8 cellular contexts compared by ENCODE assay signal in the genomic region with DNA sequence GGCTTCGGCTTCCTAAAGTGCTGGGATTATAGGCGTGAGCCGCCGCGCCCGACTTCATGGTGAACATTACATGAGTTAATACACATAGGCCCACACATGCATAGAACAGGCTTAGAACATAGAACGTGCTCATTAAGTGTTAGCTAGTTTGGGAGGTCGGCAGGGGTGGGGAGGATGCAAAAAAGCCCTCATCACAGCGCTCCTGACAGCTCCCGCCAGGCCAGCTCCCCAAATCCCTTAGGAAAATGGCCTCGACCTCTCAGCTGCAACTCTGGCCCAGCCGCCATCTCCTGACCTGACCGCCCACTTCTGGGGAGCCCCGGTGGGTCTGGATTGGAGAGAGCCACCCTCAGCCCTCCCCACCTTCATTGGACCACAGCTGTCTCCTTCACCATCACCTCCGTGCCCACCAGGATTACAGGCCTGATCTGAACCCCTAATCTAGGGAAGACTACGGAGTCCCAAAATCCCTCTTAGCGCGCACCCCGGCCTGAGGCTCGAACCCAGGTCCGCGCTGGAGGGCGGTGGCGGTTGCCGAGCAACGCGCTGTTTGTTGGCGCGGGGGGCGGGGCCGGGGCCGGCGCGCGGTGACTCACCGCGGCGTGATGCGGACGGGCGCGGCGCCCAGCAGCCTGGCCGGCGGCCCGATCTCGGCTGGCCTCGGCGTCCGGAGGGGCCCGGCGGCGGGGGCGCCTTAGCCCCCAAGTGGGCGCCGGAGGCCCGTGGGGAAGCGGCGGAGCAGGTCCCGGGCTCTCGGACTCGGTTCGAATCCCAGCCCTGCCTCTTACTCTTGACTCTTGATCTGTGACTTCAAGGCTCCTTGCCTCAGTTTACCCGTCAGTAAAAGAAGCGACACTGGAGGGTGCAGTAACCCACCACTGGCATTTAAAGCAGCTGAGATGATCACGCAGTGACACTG. TPM values are rescaled to one million over a fixed set of nuclear protein-coding genes. Genes with fewer than 3 reads are reported as not detected.
DNase-seq lines count a peak whose midpoint lies in the region; ATAC-seq and TF ChIP-seq lines count a peak whose summit lies in the region.

No MANE protein-coding gene starts in this region.

- H3K4me3 ChIP-seq in SJCRH30 (peak overlapping the region; percentile 55), cardiac muscle cell (no peak overlapping the region)

- DNase-seq in AG08396 (ENCODE audit: low spot score), result peak; percentile 85
- peak; percentile 78 for DNase-seq in HEK293T (ENCODE audit: extremely low spot score)
- peak; percentile 90 to 94 for DNase-seq in SJCRH30
- peak; percentile 52 for DNase-seq in amniotic epithelial cell (ENCODE audit: low read depth)
- DNase-seq in cardiac muscle cell (ENCODE audit: low read depth in 1 of 2, low spot score in 1 of 2), result peak; percentile 56 to 87
- DNase-seq in omental fat pad (ENCODE audit: low spot score), result no peak

- ATAC-seq in omental fat pad (ENCODE audit: low FRiP score) (peak; percentile 29), HG03196 (IDR thresholded peaks at IDR 0.05; ENCODE audit: unreplicated experiment) (no peak), GM21737 (IDR thresholded peaks at IDR 0.05; ENCODE audit: unreplicated experiment) (no peak)

- TF ChIP-seq CTCF in cardiac muscle cell (IDR thresholded peaks at IDR 0.05; ENCODE audit: low read depth, low read length) (no peak), omental fat pad (IDR thresholded peaks at IDR 0.05) (no peak)

- H3K27ac ChIP-seq in SJCRH30 (peak overlapping the region; percentile 100), cardiac muscle cell (peak overlapping the region; percentile 68)

- CTCF ChIA-PET in HEK293T (lab: Yijun Ruan, JAX), result no interaction called here

- peaks cover 46% of the 10 kb centered on the region for H3K4me1 ChIP-seq in SJCRH30
- peaks cover 14% of the 10 kb centered on the region for H3K4me1 ChIP-seq in cardiac muscle cell (ENCODE audit: low read depth)

- no peaks in the 10 kb centered on the region for H3K9me3 ChIP-seq in SJCRH30 (replicated peaks)
- no peaks in the 10 kb centered on the region for H3K9me3 ChIP-seq in cardiac muscle cell (ENCODE audit: low read depth)

- POLR2A ChIA-PET in HEK293T (lab: Yijun Ruan, JAX), result interaction anchor here (0.7 to 1.7 kb wide), 4 partner anchors 14 to 75 kb away, joined by 3 to 8 read pairs (median 4); partner anchors contain the start of genes C19orf53 and ZSWIM4

- H3K27me3 ChIP-seq in SJCRH30 (no peaks in the 10 kb centered on the region), cardiac muscle cell (no peaks in the 10 kb centered on the region)

- no peaks in the 10 kb centered on the region for H3K36me3 ChIP-seq in SJCRH30
- no peaks in the 10 kb centered on the region for H3K36me3 ChIP-seq in cardiac muscle cell

TF ChIP-seq in HEK293T, 16 proteins besides CTCF, POLR2A, EP300 and RAD21:
- TF ChIP-seq TARDBP (IDR thresholded peaks at IDR 0.05) (no peak), ARNT (IDR thresholded peaks at IDR 0.05) (no peak), HDGF (IDR thresholded peaks at IDR 0.05; ENCODE audit: borderline replicate concordance) (no peak), NFRKB (IDR thresholded peaks at IDR 0.05) (no peak), ZNF384 (IDR thresholded peaks at IDR 0.05) (no peak), FOXA1 (IDR thresholded peaks at IDR 0.05) (no peak), FOXK2 (IDR thresholded peaks at IDR 0.05) (no peak), CTBP1 (IDR thresholded peaks at IDR 0.05; ENCODE audit: borderline replicate concordance) (no peak), SUZ12 (IDR thresholded peaks at IDR 0.05) (no peak), L3MBTL2 (conservative IDR thresholded peaks at IDR 0.05) (no peak), ELF4 (IDR thresholded peaks at IDR 0.05) (no peak), FOXM1 (IDR thresholded peaks at IDR 0.05; ENCODE audit: borderline replicate concordance) (no peak), LEF1 (IDR thresholded peaks at IDR 0.05; ENCODE audit: borderline replicate concordance) (no peak)
TF ChIP-seq in HEK293T: peak in this region for 0.

RNA-seq across cellular contexts. Expression of gene NANOS3, which starts 26.7 kb away (rescaled TPM):
- 1.3 and 2.3 TPM in 2 replicates for total RNA-seq in SJCRH30 (2014; rRNA removed; shearing (Covaris generic))
- total RNA-seq in cardiac muscle cell (0.39 and 2.0 TPM in 2 replicates), omental fat pad (not detected)
- 0.86 and 1.6 TPM in 2 replicates for polyA plus RNA-seq in cardiac muscle cell

RNA-seq across cellular contexts. Expression of gene ZSWIM4, which starts 55.0 kb away (rescaled TPM):
- 16.8 and 18.3 TPM in 2 replicates for total RNA-seq in SJCRH30 (2014; rRNA removed; shearing (Covaris generic))
- total RNA-seq in cardiac muscle cell (13.7 and 29.8 TPM in 2 replicates), omental fat pad (1 to 10 TPM; 3.8 to 5.2 (median 4.6) TPM)
- polyA plus RNA-seq in cardiac muscle cell, result 13.0 and 19.6 TPM in 2 replicates

RNA-seq across cellular contexts. Expression of gene BRME1, which starts 55.7 kb away (rescaled TPM):
- total RNA-seq in SJCRH30 (2014; rRNA removed; shearing (Covaris generic)), result 10.0 and 11.7 TPM in 2 replicates
- total RNA-seq in cardiac muscle cell (4.0 and 8.8 TPM in 2 replicates), omental fat pad (under 1 TPM in 2 of 4 donors, not detected in 2; 0.46 to 0.95 TPM)
- 3.0 and 8.2 TPM in 2 replicates for polyA plus RNA-seq in cardiac muscle cell

RNA-seq across cellular contexts. Expression of gene CC2D1A, which starts 55.8 kb away (rescaled TPM):
- 10.8 and 15.3 TPM in 2 replicates for total RNA-seq in SJCRH30 (2014; rRNA removed; shearing (Covaris generic))
- 43.2 and 46.6 TPM in 2 replicates for total RNA-seq in cardiac muscle cell
- 41.5 and 42.5 TPM in 2 replicates for polyA plus RNA-seq in cardiac muscle cell
- 10 to 100 TPM; 12.3 to 24.9 (median 15.6) TPM for total RNA-seq in omental fat pad
